ENCODE assay signal across 1 cellular context in genomic region chr6:136740050-136740974, GRCh38.
TF ChIP-seq lines count a peak whose summit lies in the region.

No MANE protein-coding gene starts in this region.

TF ChIP-seq in GM23338, 12 proteins besides CTCF, POLR2A, EP300 and RAD21:
- no peak for TF ChIP-seq ZNF462 (CRISPR knock-in tag; IDR thresholded peaks at IDR 0.05)
- TF ChIP-seq ZNF114 (CRISPR knock-in tag; IDR thresholded peaks at IDR 0.05) = no peak
- no peak for TF ChIP-seq EZH2phosphoT487 (IDR thresholded peaks at IDR 0.05; ENCODE audit: unreplicated experiment)
- TF ChIP-seq NANOG (IDR thresholded peaks at IDR 0.05; ENCODE audit: borderline replicate concordance) = no peak
- TF ChIP-seq ZNF331 (CRISPR knock-in tag; IDR thresholded peaks at IDR 0.05; ENCODE audit: low read depth) = no peak
- TF ChIP-seq CREB1 (CRISPR knock-in tag; IDR thresholded peaks at IDR 0.05; ENCODE audit: low read depth) = no peak
- no peak for TF ChIP-seq STAT1 (IDR thresholded peaks at IDR 0.05; ENCODE audit: unreplicated experiment)
- TF ChIP-seq REST (IDR thresholded peaks at IDR 0.05; ENCODE audit: unreplicated experiment) = no peak
- no peak for TF ChIP-seq ETS1 (IDR thresholded peaks at IDR 0.05)
- TF ChIP-seq EZH2 (IDR thresholded peaks at IDR 0.05; ENCODE audit: low read depth, unreplicated experiment) = no peak
- TF ChIP-seq JUNB (IDR thresholded peaks at IDR 0.05; ENCODE audit: unreplicated experiment) = no peak
TF ChIP-seq in GM23338: peak in this region for 0.
